8 cellular contexts compared by ENCODE assay signal in the genomic region with DNA sequence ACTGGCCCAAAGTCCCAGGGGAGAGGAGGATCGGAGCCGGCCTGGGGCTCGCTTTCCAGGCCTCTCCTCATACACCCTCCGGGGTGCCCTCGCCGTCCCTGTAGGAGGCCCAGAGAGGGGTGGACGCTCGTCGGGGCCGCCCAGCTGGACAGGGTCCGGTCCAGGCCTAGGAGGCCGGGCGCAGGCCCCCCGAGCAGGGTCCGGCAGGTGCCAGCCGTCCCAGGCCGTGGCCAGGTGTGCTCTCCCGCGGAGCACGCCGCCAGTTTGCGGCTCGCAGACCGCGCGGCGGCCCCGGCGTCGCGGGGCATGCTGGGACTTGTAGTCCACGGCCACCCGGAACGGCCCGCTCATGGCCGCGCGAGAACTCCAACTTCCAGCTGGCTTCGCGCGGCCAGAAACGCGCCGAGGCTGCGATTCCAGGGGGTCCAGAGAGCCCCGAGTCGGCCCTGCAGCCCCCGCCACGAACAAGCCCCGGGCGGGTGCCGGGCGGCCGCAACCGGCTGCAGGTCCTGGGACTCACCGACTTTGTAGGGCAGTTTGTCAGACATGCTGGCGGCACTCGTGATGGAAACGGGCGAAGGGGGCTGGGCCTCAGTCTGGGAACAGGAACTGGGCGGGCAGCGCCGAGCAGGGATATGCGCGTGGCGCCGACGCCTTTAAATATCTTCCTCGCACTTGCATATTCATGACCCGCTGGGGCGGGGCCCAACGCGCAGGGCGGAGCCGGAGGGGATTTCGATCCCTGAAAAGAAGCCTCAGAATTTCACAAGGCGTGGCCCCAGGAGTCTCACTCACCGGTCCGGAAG. TPM values are rescaled to one million over a fixed set of nuclear protein-coding genes. Genes with fewer than 3 reads are reported as not detected.
DNase-seq lines count a peak whose midpoint lies in the region; ATAC-seq and TF ChIP-seq lines count a peak whose summit lies in the region.

TSS of gene AHCY (minus strand) at position 633 of the 806 bp plus-strand sequence. CDS start at position 548, 85 bp downstream.

- DNase-seq in AG10803 (ENCODE audit: low read depth): peak; percentile 95
- DNase-seq in NCI-H460 (ENCODE audit: extremely low read depth, low read depth): peak; percentile 97
- DNase-seq in activated CD4-positive, alpha-beta T cell treated with anti-CD3 and anti-CD28 coated beads for 1 hour: peak; percentile 85
- DNase-seq in cerebellum (ENCODE audit: low spot score): peak; percentile 92
- peak; percentile 91 for DNase-seq in kidney epithelial cell (ENCODE audit: low read depth)
- peak; percentile 90 to 93 for DNase-seq in stimulated activated CD4-positive, alpha-beta T cell treated with anti-CD3 and anti-CD28 coated beads, Interleukin-15, amount 100 ng/mL, for 48 hours (ENCODE audit: low read depth in 2 of 2)

- H3K36me3 ChIP-seq in kidney epithelial cell (ENCODE audit: control insufficient read depth, insufficient read depth, low read length): no peaks in the 10 kb centered on the region

- ATAC-seq in GM19043 (IDR thresholded peaks at IDR 0.05; ENCODE audit: low read depth, unreplicated experiment) (peak; percentile 78), HG03378 (IDR thresholded peaks at IDR 0.05; ENCODE audit: unreplicated experiment) (peak; percentile 88)

- H3K4me3 ChIP-seq in AG10803 (ENCODE audit: low read length) (peak within 1 kb of the TSS; percentile 79), kidney epithelial cell (ENCODE audit: low read depth, low read length) (peak within 1 kb of the TSS; percentile 84)

- no peak; the same call in 1 of the 2 replicates for TF ChIP-seq CTCF in AG10803 (conservative IDR thresholded peaks at IDR 0.05; ENCODE audit: low read length)
- no peak for TF ChIP-seq CTCF in kidney epithelial cell (IDR thresholded peaks at IDR 0.05; ENCODE audit: insufficient read depth, low read length, poor library complexity, severe bottlenecking)

- no peaks in the 10 kb centered on the region for H3K27me3 ChIP-seq in kidney epithelial cell (ENCODE audit: control insufficient read depth, insufficient read depth, low read length)

RNA-seq across cellular contexts. Expression of gene AHCY, which starts in this region (rescaled TPM):
- 228 and 235 TPM in 2 replicates for total RNA-seq in NCI-H460 (2014; rRNA removed; shearing (Covaris generic))
- polyA plus RNA-seq in NCI-H460 (2014; cell fraction: nucleus; rRNA removed): 268 and 292 TPM in 2 replicates
- total RNA-seq in cerebellum: 35.2 TPM
- 199 and 212 TPM in 2 replicates for total RNA-seq in kidney epithelial cell

Comparison
In these comparisons a context has a peak if more than half of its experiments do, and no peak if none do; other contexts are left out.
1. Peak in every context shown above with its lines: DNase-seq, ATAC-seq and H3K4me3 ChIP-seq.